In the genomic region with DNA sequence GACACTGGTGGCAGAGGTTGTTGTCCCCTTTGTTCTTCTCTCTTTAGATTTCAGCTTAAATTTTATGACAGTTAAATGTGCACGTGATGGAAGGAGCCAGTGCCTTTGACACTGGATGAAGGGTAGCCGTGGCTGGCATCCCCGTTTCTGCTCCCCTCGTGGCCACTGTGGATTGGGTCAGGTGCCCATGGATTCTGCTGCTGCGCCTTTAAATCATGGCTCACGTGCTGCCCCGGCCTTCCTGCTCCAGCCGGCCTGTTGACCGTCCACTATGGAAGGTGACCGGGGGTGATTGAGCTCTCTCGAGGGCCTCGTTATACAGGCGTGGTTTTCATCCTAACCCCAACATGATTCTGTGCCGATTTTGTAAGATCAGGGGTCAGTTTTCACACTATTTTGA, we compare ENCODE assay signal across 1 cellular context.
TF ChIP-seq lines count a peak whose summit lies in the region.

No MANE protein-coding gene starts in this region.

TF ChIP-seq in IMR-90, 13 proteins besides CTCF, POLR2A, EP300 and RAD21:
- TF ChIP-seq CEBPB (IDR thresholded peaks at IDR 0.05; ENCODE audit: low read depth, low read length) (no peak), MAFK (IDR thresholded peaks at IDR 0.05; ENCODE audit: low read depth, low read length) (no peak), MXI1 (IDR thresholded peaks at IDR 0.05; ENCODE audit: borderline replicate concordance, low read depth, low read length) (no peak), NFE2L2 (IDR thresholded peaks at IDR 0.05; ENCODE audit: low read depth, low read length) (no peak), FOS (IDR thresholded peaks at IDR 0.05; ENCODE audit: low read depth, low read length) (no peak), SMC3 (IDR thresholded peaks at IDR 0.05; ENCODE audit: low read depth, low read length) (no peak), BHLHE40 (IDR thresholded peaks at IDR 0.05; ENCODE audit: low read depth, low read length) (no peak), CHD1 (IDR thresholded peaks at IDR 0.05; ENCODE audit: low read depth, low read length) (no peak), MAZ (IDR thresholded peaks at IDR 0.05; ENCODE audit: borderline replicate concordance, low read depth, low read length) (no peak), RCOR1 (IDR thresholded peaks at IDR 0.05; ENCODE audit: insufficient replicate concordance, low read length) (no peak), RFX5 (IDR thresholded peaks at IDR 0.05; ENCODE audit: low read depth, low read length) (no peak)
- TF ChIP-seq, protein P1, sequence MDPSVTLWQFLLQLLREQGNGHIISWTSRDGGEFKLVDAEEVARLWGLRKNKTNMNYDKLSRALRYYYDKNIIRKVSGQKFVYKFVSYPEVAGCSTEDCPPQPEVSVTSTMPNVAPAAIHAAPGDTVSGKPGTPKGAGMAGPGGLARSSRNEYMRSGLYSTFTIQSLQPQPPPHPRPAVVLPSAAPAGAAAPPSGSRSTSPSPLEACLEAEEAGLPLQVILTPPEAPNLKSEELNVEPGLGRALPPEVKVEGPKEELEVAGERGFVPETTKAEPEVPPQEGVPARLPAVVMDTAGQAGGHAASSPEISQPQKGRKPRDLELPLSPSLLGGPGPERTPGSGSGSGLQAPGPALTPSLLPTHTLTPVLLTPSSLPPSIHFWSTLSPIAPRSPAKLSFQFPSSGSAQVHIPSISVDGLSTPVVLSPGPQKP (IDR thresholded peaks at IDR 0.05; ENCODE audit: borderline replicate concordance, low read depth, low read length) = no peak
- TF ChIP-seq, protein P2, sequence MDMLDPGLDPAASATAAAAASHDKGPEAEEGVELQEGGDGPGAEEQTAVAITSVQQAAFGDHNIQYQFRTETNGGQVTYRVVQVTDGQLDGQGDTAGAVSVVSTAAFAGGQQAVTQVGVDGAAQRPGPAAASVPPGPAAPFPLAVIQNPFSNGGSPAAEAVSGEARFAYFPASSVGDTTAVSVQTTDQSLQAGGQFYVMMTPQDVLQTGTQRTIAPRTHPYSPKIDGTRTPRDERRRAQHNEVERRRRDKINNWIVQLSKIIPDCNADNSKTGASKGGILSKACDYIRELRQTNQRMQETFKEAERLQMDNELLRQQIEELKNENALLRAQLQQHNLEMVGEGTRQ (IDR thresholded peaks at IDR 0.05; ENCODE audit: low read depth, low read length) = no peak
